12 cellular contexts compared by ENCODE assay signal in the genomic region with DNA sequence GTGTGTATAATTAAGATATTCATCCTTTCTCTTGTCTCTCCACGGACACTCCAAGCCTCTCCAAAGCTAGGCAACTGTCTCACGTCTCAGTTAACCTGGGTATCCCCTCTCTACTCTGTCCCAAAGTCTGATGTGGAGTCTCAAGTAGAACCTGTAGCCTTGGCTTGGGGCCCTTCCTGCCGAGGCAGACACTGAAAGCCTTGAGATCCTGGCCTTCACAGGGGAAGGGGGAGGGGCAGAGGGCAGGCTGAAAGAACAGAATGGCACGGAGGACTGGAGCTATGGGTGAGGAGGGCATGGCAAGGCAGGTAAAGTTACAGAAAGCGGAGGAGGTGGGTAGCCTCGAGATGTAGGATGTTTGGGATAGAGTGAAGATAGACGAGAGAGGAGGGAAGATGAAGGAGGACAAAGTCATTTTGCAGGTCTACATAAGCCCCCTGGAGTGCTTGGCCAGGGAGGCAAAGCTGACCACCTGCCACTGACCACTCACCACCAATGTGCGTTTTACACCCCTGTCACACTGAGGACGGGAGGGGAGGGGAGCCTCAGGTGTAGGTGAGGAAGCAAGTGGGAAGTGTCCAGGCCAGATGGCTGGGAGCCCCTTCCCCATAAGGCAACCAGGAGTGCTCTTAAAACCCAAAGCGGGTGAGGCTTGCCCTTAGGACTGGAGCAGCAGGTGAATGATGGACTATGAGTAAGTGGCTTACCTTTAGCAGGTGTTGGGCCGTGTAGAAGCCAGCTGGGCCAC. TPM values are rescaled to one million over a fixed set of nuclear protein-coding genes. Genes with fewer than 3 reads are reported as not detected.
DNase-seq lines count a peak whose midpoint lies in the region; ATAC-seq and TF ChIP-seq lines count a peak whose summit lies in the region.
"Had no signal": no experiment of that assay in that cellular context is flagged by ENCODE, and none has a peak within 500 bp of the region (broad histone marks: within the 10 kb centered on the region; RNA-seq: fewer than 3 reads in every experiment).

No MANE protein-coding gene starts in this region.

- no peak overlapping the region for H3K27ac Mint-ChIP-seq in H9

- no peak overlapping the region for H3K9ac ChIP-seq in H9 (ENCODE audit: extremely low read depth, insufficient read length, low read length)
- no peak overlapping the region for H3K9ac ChIP-seq in adipocyte (ENCODE audit: low read length)

- no peak overlapping the region for H3K23ac ChIP-seq in H9 (ENCODE audit: insufficient read length, low read depth, low read length)

- no peak overlapping the region for H4K8ac ChIP-seq in H9 (replicated peaks; ENCODE audit: insufficient read length, low read depth, low read length)

- H3K23me2 ChIP-seq in H9 (ENCODE audit: insufficient read length, low read depth, low read length, poor library complexity, severe bottlenecking) = peaks cover 12% of the 10 kb centered on the region

- peak overlapping the region; percentile 91 for H3K4me2 ChIP-seq in H9 (ENCODE audit: insufficient read depth, insufficient read length, low read length)

- ATAC-seq in lower lobe of right lung (no peak), HG02678 (IDR thresholded peaks at IDR 0.05; ENCODE audit: unreplicated experiment) (no peak)
- ATAC-seq: mucosa of descending colon had no signal

- no peaks in the 10 kb centered on the region for H3K9me3 ChIP-seq in H9 (ENCODE audit: control insufficient read depth, low read depth, low read length)
- no peaks in the 10 kb centered on the region for H3K9me3 ChIP-seq in adipocyte (ENCODE audit: control insufficient read depth, low read length)
- no peaks in the 10 kb centered on the region for H3K9me3 ChIP-seq in lower lobe of right lung
- no peaks in the 10 kb centered on the region for H3K9me3 ChIP-seq in stomach
- H3K9me3 ChIP-seq: mucosa of descending colon had no signal

- H3K9me3 Mint-ChIP-seq in H9 = no peaks in the 10 kb centered on the region

- no peak overlapping the region for H2BK12ac ChIP-seq in H9 (ENCODE audit: insufficient read length, low read depth, low read length)

- CTCF ChIA-PET in AG04449 (lab: Yijun Ruan, JAX) = interaction anchor here (0.9 to 20.6 kb wide), 7 partner anchors 7 to 127 kb away, joined by 3 to 692 read pairs (median 17); partner anchors contain the start of gene GRIN2C

- H3K4me3 ChIP-seq in AG04449 (ENCODE audit: low read depth, low read length) (peak overlapping the region; percentile 86), adipocyte (ENCODE audit: low read length) (peak overlapping the region; percentile 94), lower lobe of right lung (peak overlapping the region; percentile 67), stomach (peak overlapping the region in 2 of 4 donors; percentile 58 to 67)

- no peaks in the 10 kb centered on the region for H4K20me1 ChIP-seq in H9 (ENCODE audit: control insufficient read depth, insufficient read depth, insufficient read length)

- no peak for TF ChIP-seq POLR2A in stomach (IDR thresholded peaks at IDR 0.05)

- no peak overlapping the region for H2BK5ac ChIP-seq in H9 (ENCODE audit: insufficient read length, low read length)

- no peak overlapping the region for H2AK5ac ChIP-seq in H9 (ENCODE audit: insufficient read length, low read length)

- H3K27me3 ChIP-seq in H9 (ENCODE audit: insufficient read depth, low read length) (no peaks in the 10 kb centered on the region), adipocyte (replicated peaks; ENCODE audit: control insufficient read depth, insufficient read depth, low read length) (no peaks in the 10 kb centered on the region), lower lobe of right lung (ENCODE audit: low read depth) (no peaks in the 10 kb centered on the region), stomach (no peaks in the 10 kb centered on the region)

- 100% methylated on average over 3 of the region's 11 CpGs for WGBS in H9 (ENCODE audit: extremely low coverage, insufficient read length, low lambda C conversion rate)
- 77 to 88% (median 84%) methylated on average over 11 of the region's 11 CpGs for WGBS in stomach, 5 donors

- H3T11ph ChIP-seq in H9 (ENCODE audit: low read length) = no peak overlapping the region

- no peak overlapping the region for H3K4ac ChIP-seq in H9 (ENCODE audit: low read depth, low read length)

- H2BK120ac ChIP-seq in H9 (ENCODE audit: low read depth, low read length, poor library complexity, severe bottlenecking) = no peak overlapping the region

- H3K4me3 Mint-ChIP-seq in H9 = peak overlapping the region; percentile 85 to 87

- TF ChIP-seq EP300 in stomach (IDR thresholded peaks at IDR 0.05) = no peak

- 0 out of 2 replicates have a peak, but pooled peaks cover 2% of the 10 kb centered on the region for H3K4me1 ChIP-seq in H9 (ENCODE audit: insufficient read depth, low read length)
- peaks cover 24% of the 10 kb centered on the region for H3K4me1 ChIP-seq in adipocyte (ENCODE audit: control insufficient read depth, insufficient read depth, low read length)
- peaks cover 14% of the 10 kb centered on the region for H3K4me1 ChIP-seq in lower lobe of right lung
- peaks cover 13 to 23% (median 18%) of the 10 kb centered on the region in 4 donors for H3K4me1 ChIP-seq in stomach

- no peaks in the 10 kb centered on the region; the same call in 1 of the 2 replicates for H3K27me3 Mint-ChIP-seq in H9 (ENCODE audit: low read depth)

- H3K79me2 ChIP-seq in H9 (ENCODE audit: insufficient read depth, low read length) = no peaks in the 10 kb centered on the region

- no peak for DNase-seq in AG04449 (ENCODE audit: low read depth, low spot score)
- DNase-seq in H9 = no peak
- DNase-seq in adipocyte (ENCODE audit: low read depth) = no peak
- DNase-seq in lower lobe of right lung = no peak
- no peak for DNase-seq in C1 segment of cervical spinal cord (lab: John Stamatoyannopoulos, UW)
- DNase-seq in stomach = no peak
- DNase-seq in NCI-H2196 (lab: John Stamatoyannopoulos, UW; ENCODE audit: unreplicated experiment) = no peak
- DNase-seq: activated CD4-positive, alpha-beta T cell treated with anti-CD3 and anti-CD28 coated beads, Interleukin-2, amount 50 U/mL, for 4 hours; effector CD8-positive, alpha-beta T cell; NCI-H2227 treated with DMSO at 0.1 percent for 48 hours had no signal

- no peak overlapping the region for H4K5ac ChIP-seq in H9 (ENCODE audit: insufficient read length, low read depth, low read length)

- TF ChIP-seq CTCF in AG04449 (IDR thresholded peaks at IDR 0.05; ENCODE audit: insufficient read depth, low read length, missing control alignments) = no peak
- TF ChIP-seq CTCF in H9 (conservative IDR thresholded peaks at IDR 0.05) = no peak
- TF ChIP-seq CTCF in lower lobe of right lung (IDR thresholded peaks at IDR 0.05) = no peak
- no peak for TF ChIP-seq CTCF in stomach (IDR thresholded peaks at IDR 0.05)

- peaks cover 0 to 17% (median 13%) of the 10 kb centered on the region in 3 experiments; a peak in 4 of 7 replicates for H3K36me3 Mint-ChIP-seq in H9 (ENCODE audit: insufficient read depth in 1 of 3, low read depth in 3 of 3)

- H3K18ac ChIP-seq in H9 (ENCODE audit: insufficient read length, low read depth, low read length) = no peak overlapping the region

- intact Hi-C loops in lower lobe of right lung (cut with DNase I) = no loop called here
- intact Hi-C loops in stomach (cut with DNase I; ENCODE audit: low total_unique reads) = no loop called here

- peaks cover 26 to 32% of the 10 kb centered on the region in 2 experiments for H3K4me1 Mint-ChIP-seq in H9

- H3K27ac ChIP-seq in H9 (ENCODE audit: insufficient read length, low read depth, low read length) (no peak overlapping the region), lower lobe of right lung (no peak overlapping the region), stomach (no peak overlapping the region)

- H3K36me3 ChIP-seq in adipocyte (ENCODE audit: control insufficient read depth, insufficient read depth, low read length, severe bottlenecking) (no peaks in the 10 kb centered on the region), lower lobe of right lung (no peaks in the 10 kb centered on the region), stomach (no peaks in the 10 kb centered on the region)

- no peak overlapping the region for H2BK20ac ChIP-seq in H9 (ENCODE audit: low read depth, low read length, poor library complexity, severe bottlenecking)

- no peak overlapping the region for H2BK15ac ChIP-seq in H9 (ENCODE audit: low read depth, low read length)

- H3K79me1 ChIP-seq in H9 (ENCODE audit: insufficient read depth, low read depth, low read length, poor library complexity, severe bottlenecking) = no peaks in the 10 kb centered on the region

- H3K56ac ChIP-seq in H9 (ENCODE audit: insufficient read length, low read depth, low read length) = no peak overlapping the region

- no peak overlapping the region for H4K91ac ChIP-seq in H9 (ENCODE audit: insufficient read length, low read depth, low read length)

- no peak overlapping the region for H3K14ac ChIP-seq in H9 (ENCODE audit: insufficient read depth, low read length)

- no peak overlapping the region for H2AFZ ChIP-seq in H9 (ENCODE audit: low read length)

- POLR2A ChIA-PET in AG04449 (lab: Yijun Ruan, JAX) = interaction anchor here (0.5 to 1.7 kb wide), 2 partner anchors 10 to 445 kb away, joined by 3 to 7 read pairs; no protein-coding TSS in a partner anchor

RNA-seq across cellular contexts. Expression of gene FDXR, which starts 1.3 kb away (rescaled TPM):
- total RNA-seq in H9 (2021) = 39.7 and 43.2 TPM in 2 replicates
- 12.6 TPM for total RNA-seq in lower lobe of right lung
- 10 to 100 TPM in 3 of 5 donors, 1 to 10 TPM in 1, under 1 TPM in 1; 0.58 to 94.1 (median 15.4) TPM for total RNA-seq in stomach
- polyA plus RNA-seq in stomach = 10 to 100 TPM in 2 of 3 donors, 1 to 10 TPM in 1; 8.6 to 21.1 (median 12.5) TPM

RNA-seq across cellular contexts. Expression of gene GRIN2C, which starts 11.8 kb away (rescaled TPM):
- total RNA-seq in H9 (2021) (0.13 and 0.44 TPM in 2 replicates), lower lobe of right lung (0.83 TPM), stomach (under 1 TPM in 1 of 5 donors, not detected in 4; 0.55 TPM)
- polyA plus RNA-seq in stomach = under 1 TPM in 1 of 3 donors, not detected in 2; 0.33 TPM

RNA-seq across cellular contexts. Expression of gene FADS6, which starts 21.9 kb away (rescaled TPM):
- total RNA-seq in H9 (2021) (0.94 and 1.2 TPM in 2 replicates), lower lobe of right lung (not detected), stomach (1 to 10 TPM in 1 of 5 donors, not detected in 4; 1.8 TPM)
- polyA plus RNA-seq in stomach = under 1 TPM in 1 of 3 donors, not detected in 2; 0.50 TPM

RNA-seq across cellular contexts. Expression of gene USH1G, which starts 51.6 kb away (rescaled TPM):
- total RNA-seq in H9 (2021) (2.5 and 2.7 TPM in 2 replicates), lower lobe of right lung (0.21 TPM), stomach (under 1 TPM in 1 of 5 donors, not detected in 4; 0.18 TPM)
- 1 to 10 TPM in 1 of 3 donors, not detected in 2; 1.0 TPM for polyA plus RNA-seq in stomach
- total RNA-seq: mucosa of descending colon had no signal

RNA-seq across cellular contexts. Expression of gene OTOP2, which starts 52.6 kb away (rescaled TPM):
- total RNA-seq in H9 (2021) (0.11 TPM in 1 of 2 replicates, not detected in the other), lower lobe of right lung (not detected), stomach (1 to 10 TPM in 1 of 5 donors, not detected in 4; 3.2 TPM)
- under 1 TPM in 1 of 3 donors, not detected in 2; 0.15 TPM for polyA plus RNA-seq in stomach
